In genomic region chr7:70243443-70243842, GRCh38 we compare ENCODE assay signal across 29 cellular contexts.
"Had no signal": no experiment of that assay in that cellular context is flagged by ENCODE, and none has a peak within 500 bp of the region (broad histone marks: within the 10 kb centered on the region; RNA-seq: fewer than 3 reads in every experiment).

No MANE protein-coding gene starts in this region.

- H3K27me3 ChIP-seq: neural progenitor cell, neutrophil, stomach, testis, thyroid gland, transverse colon, upper lobe of left lung, vagina had no signal

- H3K27ac ChIP-seq: lower lobe of right lung, neural progenitor cell, neutrophil, parathyroid adenoma, psoas muscle, skin epidermis, stomach, testis, thyroid gland, transverse colon, upper lobe of left lung, vagina had no signal

- DNase-seq: hippocampal formation; kidney glomerular epithelial cell; left cardiac atrium; lower lobe of right lung; mammary epithelial cell; mesenchymal stem cell; naive thymus-derived CD8-positive, alpha-beta T cell; occipital lobe; psoas muscle; stimulated activated CD4-positive, alpha-beta T cell treated with anti-CD3 and anti-CD28 coated beads, Interleukin-12 subunit alpha, Interleukin-12 subunit beta, amount 100 ng/mL, for 4 hours; stimulated activated CD4-positive, alpha-beta T cell treated with anti-CD3 and anti-CD28 coated beads, Interleukin-15, amount 100 ng/mL, for 24 hours; stimulated activated CD4-positive, alpha-beta T cell treated with anti-CD3 and anti-CD28 coated beads, Interleukin-2, amount 100 ng/mL, for 24 hours; stimulated activated CD4-positive, alpha-beta T cell treated with anti-CD3 and anti-CD28 coated beads, Interleukin-4, amount 100 ng/mL, for 1 hour; stimulated activated naive B cell treated with anti-CD40 and anti-IgM and Interleukin-4, amounts not matched to agents 10 μg/mL and 1 μg/mL and 100 μg/mL, for 72 hours; stimulated activated naive CD8-positive, alpha-beta T cell treated with anti-CD3 and anti-CD28 coated beads, Interleukin-15, Interleukin-2, amounts not matched to agents 100 U/mL and 50 U/mL, for 24 hours; stomach; testis; thyroid gland; transverse colon; upper lobe of left lung had no signal

- H2AFZ ChIP-seq: neural progenitor cell, parathyroid adenoma had no signal

- H3K36me3 ChIP-seq: lower lobe of right lung, neural progenitor cell, neutrophil, stomach, thyroid gland, transverse colon, upper lobe of left lung, vagina had no signal

- ATAC-seq: left cardiac atrium; left lobe of liver; lower lobe of right lung; naive thymus-derived CD8-positive, alpha-beta T cell; psoas muscle; sciatic nerve; stimulated activated naive CD8-positive, alpha-beta T cell treated with anti-CD3 and anti-CD28 coated beads, Interleukin-15, Interleukin-2, amounts not matched to agents 100 U/mL and 50 U/mL, for 24 hours had no signal

- H3K27me3 Mint-ChIP-seq: stimulated activated naive B cell treated with anti-CD40 and anti-IgM and Interleukin-4, amounts not matched to agents 10 μg/mL and 1 μg/mL and 100 μg/mL, for 72 hours had no signal

- H3K9ac ChIP-seq: neural progenitor cell, parathyroid adenoma had no signal

- H3K4me3 Mint-ChIP-seq: naive thymus-derived CD8-positive, alpha-beta T cell; nephron; neural progenitor cell; stimulated activated naive B cell treated with anti-CD40 and anti-IgM and Interleukin-4, amounts not matched to agents 10 μg/mL and 1 μg/mL and 100 μg/mL, for 72 hours had no signal

- H3K79me2 ChIP-seq: parathyroid adenoma had no signal

- FAIRE-seq: keratinocyte had no signal

- H3K4me3 ChIP-seq: lower lobe of right lung, neural progenitor cell, psoas muscle, skin epidermis, stomach, testis, thyroid gland, transverse colon, upper lobe of left lung, vagina had no signal

- H3K27ac Mint-ChIP-seq: naive thymus-derived CD8-positive, alpha-beta T cell; nephron; neural progenitor cell; stimulated activated naive B cell treated with anti-CD40 and anti-IgM and Interleukin-4, amounts not matched to agents 10 μg/mL and 1 μg/mL and 100 μg/mL, for 72 hours had no signal

- H3K9me3 ChIP-seq: lower lobe of right lung, neutrophil, psoas muscle, stomach, testis, thyroid gland, transverse colon, upper lobe of left lung, vagina had no signal

- H3K4me2 ChIP-seq: neural progenitor cell had no signal
